In the genomic region with DNA sequence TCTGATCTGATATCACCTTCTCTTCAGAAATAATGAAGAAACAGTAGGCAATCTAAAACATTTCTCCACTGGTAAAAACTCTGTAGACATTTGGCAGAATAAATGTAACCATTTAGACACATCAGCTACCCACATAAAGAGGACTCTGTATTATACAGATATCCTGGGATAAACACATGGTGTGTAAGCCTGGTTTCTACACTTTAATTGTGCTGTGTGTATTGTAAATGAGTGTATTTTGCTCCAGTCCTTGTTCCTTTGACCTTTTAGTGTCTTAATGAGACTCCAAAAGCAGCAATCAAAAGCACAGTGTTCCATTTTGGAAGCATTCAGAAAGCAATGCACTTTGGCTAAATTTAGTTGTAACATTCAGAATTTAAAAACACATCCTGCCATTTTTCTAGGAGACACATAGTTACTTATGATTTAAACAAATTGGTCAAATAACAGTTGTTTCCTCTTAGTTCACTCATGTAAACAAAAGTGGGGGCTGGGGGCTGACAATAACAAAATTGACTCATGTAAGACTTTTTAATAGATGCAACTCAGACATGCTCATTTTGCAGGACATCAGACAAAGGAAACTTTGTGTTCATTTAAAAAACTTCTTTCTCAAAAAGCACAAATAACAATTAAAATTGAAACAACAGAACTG, we compare ENCODE assay signal across 20 cellular contexts.
DNase-seq lines count a peak whose midpoint lies in the region; ATAC-seq and TF ChIP-seq lines count a peak whose summit lies in the region.
"Had no signal": no experiment of that assay in that cellular context is flagged by ENCODE, and none has a peak within 500 bp of the region (broad histone marks: within the 10 kb centered on the region; RNA-seq: fewer than 3 reads in every experiment).

No MANE protein-coding gene starts in this region.

- peak overlapping the region; percentile 2 to 94 (median 78) for H3K27ac ChIP-seq in dorsolateral prefrontal cortex
- H3K27ac ChIP-seq in substantia nigra (ENCODE audit: low read depth, low read length, poor library complexity, severe bottlenecking) = peak overlapping the region; percentile 58
- H3K27ac ChIP-seq: A549, KMS-11 had no signal

- no peaks in the 10 kb centered on the region for H3K27me3 ChIP-seq in dorsolateral prefrontal cortex

- ATAC-seq in left lobe of liver (no peak), HG03571 (IDR thresholded peaks at IDR 0.05; ENCODE audit: unreplicated experiment) (no peak)
- ATAC-seq: A549, Panc1 had no signal

- peak overlapping the region in 20 of 59 donors; percentile 1 to 40 (median 12) for H3K4me3 ChIP-seq in dorsolateral prefrontal cortex
- H3K4me3 ChIP-seq: A549 had no signal

- TF ChIP-seq CTCF in dorsolateral prefrontal cortex (IDR thresholded peaks at IDR 0.05 in 54 of 56, conservative IDR thresholded peaks at IDR 0.05 in 2 of 56; ENCODE audit: low read depth in 1 of 56, partially characterized antibody in 56 of 56) = peak in 1 of 56 donors; percentile 10

- peak; percentile 38 for DNase-seq in RPMI7951 (ENCODE audit: low read depth)
- DNase-seq in dorsolateral prefrontal cortex = no peak
- DNase-seq in medulla oblongata (ENCODE audit: extremely low spot score) = peak; percentile 79
- peak in 1 of 49 donors; percentile 5 for DNase-seq in substantia nigra (lab: John Stamatoyannopoulos, UW)
- DNase-seq in HT-29 (ENCODE audit: low spot score) = no peak
- DNase-seq in left lobe of liver (ENCODE audit: low spot score) = no peak
- no peak for DNase-seq in glomerular visceral epithelial cell (ENCODE audit: extremely low spot score)
- DNase-seq: CD4-positive, CD25-positive, alpha-beta regulatory T cell; GDM1; GOT3; HCEC 1CT; NCI-H1092 treated with DMSO at 0.1 percent for 48 hours; NCI-H1436 treated with DMSO at 0.1 percent for 48 hours; NCI-H1930; NCI-H69; NK-92 treated with Interleukin-12 subunit alpha and Interleukin-12 subunit beta, amount 100 ng/mL, for 24 hours had no signal

- intact Hi-C loops in dorsolateral prefrontal cortex (cut with DNase I) = loop anchor here in 1 of 2 donors (5.0 to 10.0 kb wide), 3 partner anchors 81 to 459 kb away; no protein-coding TSS in a partner anchor

Comparison
In these comparisons a context has a peak if more than half of its experiments do, and no peak if none do; other contexts are left out.
1. DNase-seq: peak in RPMI7951 (single experiment) and medulla oblongata (single experiment); none in dorsolateral prefrontal cortex (0 of 10), HT-29 (single experiment), left lobe of liver (single experiment) and glomerular visceral epithelial cell (single experiment).